1 cellular context compared by ENCODE assay signal in genomic region chr5:90548069-90548593, GRCh38.
TF ChIP-seq lines count a peak whose summit lies in the region.

No MANE protein-coding gene starts in this region.

TF ChIP-seq in SK-N-SH, 30 proteins besides CTCF, POLR2A, EP300 and RAD21 (continued from another document):
- no peak for TF ChIP-seq REST (IDR thresholded peaks at IDR 0.05; ENCODE audit: low read depth, low read length)
- no peak for TF ChIP-seq ZBTB33 (IDR thresholded peaks at IDR 0.05; ENCODE audit: borderline replicate concordance, low read depth)
- TF ChIP-seq USF1 (IDR thresholded peaks at IDR 0.05; ENCODE audit: borderline replicate concordance, low read depth) = no peak
- no peak for TF ChIP-seq RXRA (IDR thresholded peaks at IDR 0.05; ENCODE audit: borderline replicate concordance, low read depth)
